2 cellular contexts compared by ENCODE assay signal in genomic region chr3:7275396-7275795, GRCh38.
TF ChIP-seq lines count a peak whose summit lies in the region.

No MANE protein-coding gene starts in this region.

TF ChIP-seq in GM12878, 131 proteins besides CTCF, POLR2A, EP300 and RAD21 (continues in another document):
- TF ChIP-seq RFX5 (IDR thresholded peaks at IDR 0.05; ENCODE audit: low read depth, low read length) (no peak), RELB (IDR thresholded peaks at IDR 0.05; ENCODE audit: low read depth) (peak; percentile 56; the same call in 1 of the 2 replicates), BCLAF1 (IDR thresholded peaks at IDR 0.05) (no peak), ETV6 (conservative IDR thresholded peaks at IDR 0.05 in 1 of 2, IDR thresholded peaks at IDR 0.05 in 1 of 2; ENCODE audit: borderline replicate concordance in 1 of 2, low read depth in 1 of 2) (no peak), NFIC (IDR thresholded peaks at IDR 0.05; ENCODE audit: low read depth, low read length) (peak; percentile 40; the same call in 1 of the 2 replicates), CHD1 (IDR thresholded peaks at IDR 0.05; ENCODE audit: low read depth, low read length) (no peak), SREBF1 (IDR thresholded peaks at IDR 0.05; ENCODE audit: low read length) (no peak), MTA2 (IDR thresholded peaks at IDR 0.05; ENCODE audit: low read depth) (0 out of 2 replicates have a peak, but pooled peaks have one; percentile 61), MEF2B (IDR thresholded peaks at IDR 0.05; ENCODE audit: partially characterized antibody, poor library complexity, severe bottlenecking) (no peak), KAT2A (conservative IDR thresholded peaks at IDR 0.05; ENCODE audit: control insufficient read depth, low read depth, low read length) (no peak), DPF2 (IDR thresholded peaks at IDR 0.05) (0 out of 2 replicates have a peak, but pooled peaks have one; percentile 32), MAX (IDR thresholded peaks at IDR 0.05; ENCODE audit: low read depth, low read length) (no peak), IKZF2 (IDR thresholded peaks at IDR 0.05) (peak; percentile 37; a peak in 3 of 4 replicates), POLR2AphosphoS2 (IDR thresholded peaks at IDR 0.05; ENCODE audit: low read depth, low read length) (no peak), ZBTB40 (IDR thresholded peaks at IDR 0.05; ENCODE audit: borderline replicate concordance) (no peak), ZNF207 (IDR thresholded peaks at IDR 0.05; ENCODE audit: borderline replicate concordance) (no peak), KLF5 (IDR thresholded peaks at IDR 0.05; ENCODE audit: partially characterized antibody) (no peak), NR2C1 (IDR thresholded peaks at IDR 0.05) (no peak), ZBED1 (IDR thresholded peaks at IDR 0.05; ENCODE audit: borderline replicate concordance) (no peak), USF1 (IDR thresholded peaks at IDR 0.05; ENCODE audit: borderline replicate concordance, extremely low read length, insufficient read depth, low read depth, low read length) (no peak), BCL11A (IDR thresholded peaks at IDR 0.05; ENCODE audit: low read depth, low read length) (0 out of 2 replicates have a peak, but pooled peaks have one; percentile 33)

TF ChIP-seq in SK-N-SH, 30 proteins besides CTCF, POLR2A, EP300 and RAD21:
- TF ChIP-seq CHD2 (IDR thresholded peaks at IDR 0.05; ENCODE audit: low read length, partially characterized antibody), result no peak
- TF ChIP-seq GATA2 (CRISPR knock-in tag; IDR thresholded peaks at IDR 0.05), result no peak
